8 cellular contexts compared by ENCODE assay signal in genomic region chr17:7280519-7281073, GRCh38. TPM values are rescaled to one million over a fixed set of nuclear protein-coding genes. Genes with fewer than 3 reads are reported as not detected.
DNase-seq lines count a peak whose midpoint lies in the region; TF ChIP-seq lines count a peak whose summit lies in the region.

No MANE protein-coding gene starts in this region.

- no peaks in the 10 kb centered on the region for H3K27me3 ChIP-seq in HAP-1 (ENCODE audit: low read depth)
- H3K27me3 ChIP-seq in right atrium auricular region: no peaks in the 10 kb centered on the region

- H3K36me3 Mint-ChIP-seq in T-helper 2 cell treated with Interferon-gamma antibody and Interleukin-4, amounts not matched to agents 5 μg/mL and 100 μg/mL, for 36 hours (ENCODE audit: low read depth): no peaks in the 10 kb centered on the region

- no peaks in the 10 kb centered on the region for H3K9me3 Mint-ChIP-seq in T-helper 2 cell treated with Interferon-gamma antibody and Interleukin-4, amounts not matched to agents 5 μg/mL and 100 μg/mL, for 36 hours

- H3K4me3 Mint-ChIP-seq in T-helper 2 cell treated with Interferon-gamma antibody and Interleukin-4, amounts not matched to agents 5 μg/mL and 100 μg/mL, for 36 hours: peak overlapping the region; percentile 76

- WGBS in urinary bladder: under 1% methylated on average over 29 of the region's 29 CpGs

- DNase-seq in DMS153 (lab: John Stamatoyannopoulos, UW) (peak; percentile 81), HAP-1 (ENCODE audit: low spot score in 2 of 2) (peak; percentile 85 to 92), NCI-H128 (lab: John Stamatoyannopoulos, UW; ENCODE audit: unreplicated experiment) (peak; percentile 58), right atrium auricular region (ENCODE audit: low spot score) (peak; percentile 87), pulmonary artery endothelial cell (ENCODE audit: low read depth, low spot score) (peak; percentile 32)
- peak; percentile 70 for DNase-seq in T-helper 2 cell treated with Interferon-gamma antibody and Interleukin-4, amounts not matched to agents 5 μg/mL and 100 μg/mL, for 36 hours (ENCODE audit: low spot score)

- H3K9me3 ChIP-seq in HAP-1: no peaks in the 10 kb centered on the region
- H3K9me3 ChIP-seq in right atrium auricular region: no peaks in the 10 kb centered on the region

- no peak overlapping the region for H3K27ac Mint-ChIP-seq in T-helper 2 cell treated with Interferon-gamma antibody and Interleukin-4, amounts not matched to agents 5 μg/mL and 100 μg/mL, for 36 hours

- H3K27me3 Mint-ChIP-seq in T-helper 2 cell treated with Interferon-gamma antibody and Interleukin-4, amounts not matched to agents 5 μg/mL and 100 μg/mL, for 36 hours (ENCODE audit: low read depth): peaks cover 40% of the 10 kb centered on the region

- H3K36me3 ChIP-seq in HAP-1 (replicated peaks) (no peaks in the 10 kb centered on the region), right atrium auricular region (peaks cover 20% of the 10 kb centered on the region), urinary bladder (ENCODE audit: insufficient read depth) (no peaks in the 10 kb centered on the region)

- H3K4me1 ChIP-seq in HAP-1 (peaks cover 8% of the 10 kb centered on the region), right atrium auricular region (peaks cover 0 to 36% of the 10 kb centered on the region in 2 donors), urinary bladder (ENCODE audit: insufficient read depth) (no peaks in the 10 kb centered on the region)

- TF ChIP-seq CTCF in right atrium auricular region (IDR thresholded peaks at IDR 0.05): peak; percentile 89 to 98

- in situ Hi-C loops in HAP-1 (cut with MboI; ENCODE audit: low sequenced_read_pairs): loop anchor here (5.0 kb wide), 1 partner anchor 67 kb away; no protein-coding TSS in a partner anchor

- H3K4me3 ChIP-seq in HAP-1 (peak overlapping the region; percentile 75), right atrium auricular region (peak overlapping the region; percentile 60 to 72), urinary bladder (ENCODE audit: low read depth, low read length) (peak overlapping the region; percentile 29)

- H3K4me1 Mint-ChIP-seq in T-helper 2 cell treated with Interferon-gamma antibody and Interleukin-4, amounts not matched to agents 5 μg/mL and 100 μg/mL, for 36 hours (ENCODE audit: low read depth): peaks cover 12% of the 10 kb centered on the region

- H3K27ac ChIP-seq in angular gyrus (ENCODE audit: low read depth, low read length) (peak overlapping the region; percentile 75), right atrium auricular region (peak overlapping the region; percentile 91 to 93), urinary bladder (ENCODE audit: low read depth) (peak overlapping the region; percentile 62)

RNA-seq across cellular contexts. Expression of gene SLC2A4, which starts 0.9 kb away (rescaled TPM):
- 100 to 1,000 TPM in 1 of 2 donors, 10 to 100 TPM in 1; 70.3 to 151 TPM for total RNA-seq in right atrium auricular region
- 0.07 and 0.11 TPM in 2 replicates for total RNA-seq in pulmonary artery endothelial cell
- 11.6 TPM for total RNA-seq in urinary bladder
- 66.1 TPM for polyA plus RNA-seq in urinary bladder

RNA-seq across cellular contexts. Expression of gene YBX2, which starts 13.8 kb away (rescaled TPM):
- total RNA-seq in right atrium auricular region (1 to 10 TPM; 2.9 to 3.0 TPM), pulmonary artery endothelial cell (0.07 and 0.32 TPM in 2 replicates), urinary bladder (0.37 TPM)
- polyA plus RNA-seq in urinary bladder: 1.8 TPM

RNA-seq across cellular contexts. Expression of gene CLDN7, which starts 18.3 kb away (rescaled TPM):
- total RNA-seq in right atrium auricular region (1 to 10 TPM in 1 of 2 donors, not detected in 1; 2.3 TPM), pulmonary artery endothelial cell (20.7 and 26.8 TPM in 2 replicates), urinary bladder (24.2 TPM)
- 34.4 TPM for polyA plus RNA-seq in urinary bladder

RNA-seq across cellular contexts. Expression of gene EIF5A, which starts 26.8 kb away (rescaled TPM):
- total RNA-seq in right atrium auricular region (100 to 1,000 TPM; 131 to 164 TPM), pulmonary artery endothelial cell (799 and 805 TPM in 2 replicates), urinary bladder (123 TPM)
- 348 TPM for polyA plus RNA-seq in urinary bladder

RNA-seq across cellular contexts. Expression of gene ELP5, which starts 28.6 kb away (rescaled TPM):
- total RNA-seq in right atrium auricular region (10 to 100 TPM; 28.1 to 70.7 TPM), pulmonary artery endothelial cell (38.2 and 42.3 TPM in 2 replicates), urinary bladder (17.7 TPM)
- polyA plus RNA-seq in urinary bladder: 39.2 TPM

Comparison
In these comparisons a context has a peak if more than half of its experiments do, and no peak if none do; other contexts are left out.
1. Peak in every context shown above with its lines: DNase-seq, H3K4me3 ChIP-seq and H3K27ac ChIP-seq.
2. DNase-seq: peak in every context shown above with its lines; median percentile 88 in HAP-1; 87 in right atrium auricular region; 81 in DMS153; 70 in T-helper 2 cell treated with Interferon-gamma antibody and Interleukin-4, amounts not matched to agents 5 μg/mL and 100 μg/mL, for 36 hours; 58 in NCI-H128; 32 in pulmonary artery endothelial cell.
3. RNA of gene SLC2A4, which starts 0.9 kb away (total RNA-seq): 70.3 to 151 TPM in right atrium auricular region and 11.6 TPM in urinary bladder (single experiment); 0.07 to 0.11 TPM in pulmonary artery endothelial cell; every median in the first group is over 10 times any median in the second.